Comparison of ENCODE assay signal across 14 cellular contexts in genomic region chrX:49901068-49901467, GRCh38.
"Had no signal": no experiment of that assay in that cellular context is flagged by ENCODE, and none has a peak within 500 bp of the region (broad histone marks: within the 10 kb centered on the region; RNA-seq: fewer than 3 reads in every experiment).

No MANE protein-coding gene starts in this region.

- H3K36me3 ChIP-seq: brain microvascular endothelial cell, heart left ventricle, left lung, sigmoid colon, upper lobe of right lung had no signal

- H3K27ac Mint-ChIP-seq: activated CD4-positive, alpha-beta memory T cell treated with anti-CD3 and anti-CD28 coated beads, Interleukin-2, amount 10 ng/mL, durations not matched to agents 7 days and 5 days; activated naive CD8-positive, alpha-beta T cell; stimulated activated naive CD8-positive, alpha-beta T cell treated with anti-CD3 and anti-CD28 coated beads, Interleukin-15, Interleukin-2, amounts not matched to agents 100 ng/mL and 50 ng/mL, for 24 hours had no signal

- H3K9me3 ChIP-seq: sigmoid colon, upper lobe of right lung had no signal

- H3K27ac ChIP-seq: brain microvascular endothelial cell, heart left ventricle, left lung, sigmoid colon, upper lobe of right lung had no signal

- H3K4me1 ChIP-seq: heart left ventricle, left lung, sigmoid colon, upper lobe of right lung had no signal

- ATAC-seq: heart left ventricle, left lung, upper lobe of right lung had no signal

- H3K4me1 Mint-ChIP-seq: activated CD4-positive, alpha-beta memory T cell treated with anti-CD3 and anti-CD28 coated beads, Interleukin-2, amount 10 ng/mL, durations not matched to agents 7 days and 5 days had no signal

- H3K4me3 Mint-ChIP-seq: activated CD4-positive, alpha-beta memory T cell treated with anti-CD3 and anti-CD28 coated beads, Interleukin-2, amount 10 ng/mL, durations not matched to agents 7 days and 5 days; activated naive CD8-positive, alpha-beta T cell; stimulated activated naive CD8-positive, alpha-beta T cell treated with anti-CD3 and anti-CD28 coated beads, Interleukin-15, Interleukin-2, amounts not matched to agents 100 ng/mL and 50 ng/mL, for 24 hours had no signal

- DNase-seq: activated CD4-positive, alpha-beta memory T cell treated with anti-CD3 and anti-CD28 coated beads, Interleukin-2, amount 10 ng/mL, durations not matched to agents 7 days and 5 days; activated CD4-positive, alpha-beta T cell treated with anti-CD3 and anti-CD28 coated beads for 1 hour; activated gamma-delta T cell; activated T-cell treated with anti-CD3 and anti-CD28 coated beads, Interleukin-2, amount 50 U/mL, for 48 hours; brain microvascular endothelial cell; effector memory CD4-positive, alpha-beta T cell; heart left ventricle; left lung; mesenchymal stem cell; sigmoid colon; stimulated activated CD4-positive, alpha-beta T cell treated with anti-CD3 and anti-CD28 coated beads, Interleukin-12 subunit alpha, Interleukin-12 subunit beta, amount 100 ng/mL, for 4 hours; upper lobe of right lung had no signal

- H3K4me3 ChIP-seq: heart left ventricle, left lung, sigmoid colon, upper lobe of right lung had no signal

- H3K27me3 ChIP-seq: brain microvascular endothelial cell, left lung, sigmoid colon, upper lobe of right lung had no signal
